In the genomic region with DNA sequence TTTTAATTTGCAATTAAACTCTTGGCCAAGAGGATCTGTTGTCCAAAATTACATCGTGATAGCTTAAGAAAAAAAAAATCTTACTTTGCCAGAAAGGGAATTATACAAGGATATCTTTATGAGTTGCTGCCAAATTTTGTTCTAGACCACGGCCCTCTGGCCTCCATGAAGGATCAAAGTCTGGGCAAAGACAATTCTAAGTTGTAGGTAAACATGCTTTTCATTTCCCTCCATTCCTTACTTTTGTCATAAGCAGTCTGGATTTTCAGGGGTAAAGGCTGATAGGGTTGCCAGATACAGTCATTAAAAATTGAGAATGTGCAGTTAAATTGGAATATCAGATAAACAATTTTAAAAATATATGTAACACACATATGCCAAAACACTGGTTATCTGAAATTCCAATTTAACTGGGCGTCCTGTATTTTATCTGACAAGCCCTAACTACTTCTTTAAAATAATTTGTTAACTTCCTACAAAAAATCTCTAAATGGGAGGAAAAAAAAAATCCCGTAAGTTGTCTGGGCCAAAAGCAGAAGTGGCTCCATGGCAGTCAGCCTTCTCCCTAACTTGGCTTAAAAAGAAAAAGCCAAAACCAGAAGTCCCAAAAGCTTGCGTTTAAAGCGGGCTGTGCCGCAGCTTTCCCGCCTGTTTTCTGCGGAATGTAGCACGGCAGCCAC, we compare ENCODE assay signal across 8 cellular contexts.
A peak's percentile ranks its signal among the peaks of the same experiment; 100 is the strongest.
DNase-seq lines count a peak whose midpoint lies in the region; ATAC-seq and TF ChIP-seq lines count a peak whose summit lies in the region.

No MANE protein-coding gene starts in this region.

- no peaks in the 10 kb centered on the region for H4K20me1 ChIP-seq in BLaER1

- peak overlapping the region; percentile 98 for H3K9ac ChIP-seq in BLaER1

- H3K4me3 Mint-ChIP-seq in central memory CD8-positive, alpha-beta T cell = peak overlapping the region; percentile 95
- H3K4me3 Mint-ChIP-seq in natural killer cell treated with Interleukin-12 subunit alpha and Interleukin-12 subunit beta and Interleukin-15 and Interleukin-18, amount 100 ng/mL, for 72 hours = peak overlapping the region; percentile 91

- H3K4me1 ChIP-seq in BLaER1 = peaks cover 24% of the 10 kb centered on the region

- H3K36me3 Mint-ChIP-seq in central memory CD8-positive, alpha-beta T cell (ENCODE audit: insufficient read depth) = peaks cover 30% of the 10 kb centered on the region
- no peaks in the 10 kb centered on the region for H3K36me3 Mint-ChIP-seq in natural killer cell treated with Interleukin-12 subunit alpha and Interleukin-12 subunit beta and Interleukin-15 and Interleukin-18, amount 100 ng/mL, for 72 hours

- H3K4me1 Mint-ChIP-seq in central memory CD8-positive, alpha-beta T cell = peaks cover 32% of the 10 kb centered on the region
- peaks cover 30 to 47% of the 10 kb centered on the region in 2 donors for H3K4me1 Mint-ChIP-seq in natural killer cell treated with Interleukin-12 subunit alpha and Interleukin-12 subunit beta and Interleukin-15 and Interleukin-18, amount 100 ng/mL, for 72 hours (ENCODE audit: low read depth in 2 of 2)

- TF ChIP-seq RAD21 in Ishikawa (IDR thresholded peaks at IDR 0.05; ENCODE audit: low read depth) = no peak

- no peaks in the 10 kb centered on the region for H3K27me3 ChIP-seq in BLaER1

- H3K36me3 ChIP-seq in BLaER1 = no peaks in the 10 kb centered on the region

- peak overlapping the region; percentile 77 for H3K4me2 ChIP-seq in BLaER1

- peak overlapping the region; percentile 99 for H3K27ac ChIP-seq in BLaER1

- H3K4me3 ChIP-seq in BLaER1 = peak overlapping the region; percentile 77

- no peaks in the 10 kb centered on the region for H3K9me3 ChIP-seq in BLaER1

- no peaks in the 10 kb centered on the region for H3K9me3 Mint-ChIP-seq in central memory CD8-positive, alpha-beta T cell
- no peaks in the 10 kb centered on the region for H3K9me3 Mint-ChIP-seq in natural killer cell treated with Interleukin-12 subunit alpha and Interleukin-12 subunit beta and Interleukin-15 and Interleukin-18, amount 100 ng/mL, for 72 hours

- peak overlapping the region; percentile 98 for H3K27ac Mint-ChIP-seq in central memory CD8-positive, alpha-beta T cell (ENCODE audit: low read depth)
- peak overlapping the region; percentile 100 for H3K27ac Mint-ChIP-seq in natural killer cell treated with Interleukin-12 subunit alpha and Interleukin-12 subunit beta and Interleukin-15 and Interleukin-18, amount 100 ng/mL, for 72 hours

- DNase-seq in central memory CD8-positive, alpha-beta T cell (ENCODE audit: low spot score in 2 of 2) = no peak
- DNase-seq in natural killer cell treated with Interleukin-12 subunit alpha and Interleukin-12 subunit beta and Interleukin-15 and Interleukin-18, amount 100 ng/mL, for 72 hours (ENCODE audit: low spot score) = no peak
- DNase-seq in amniotic stem cell (lab: John Stamatoyannopoulos, UW) = no peak
- no peak for DNase-seq in dermis blood vessel endothelial cell

- no peak for TF ChIP-seq EP300 in Ishikawa (IDR thresholded peaks at IDR 0.05; ENCODE audit: borderline replicate concordance)

- H3K27me3 Mint-ChIP-seq in central memory CD8-positive, alpha-beta T cell = no peaks in the 10 kb centered on the region
- H3K27me3 Mint-ChIP-seq in natural killer cell treated with Interleukin-12 subunit alpha and Interleukin-12 subunit beta and Interleukin-15 and Interleukin-18, amount 100 ng/mL, for 72 hours = no peaks in the 10 kb centered on the region

- ATAC-seq in central memory CD8-positive, alpha-beta T cell (replicated peaks; ENCODE audit: extremely low read depth, poor library complexity, severe bottlenecking) = no peak
- ATAC-seq in natural killer cell treated with Interleukin-12 subunit alpha and Interleukin-12 subunit beta and Interleukin-15 and Interleukin-18, amount 100 ng/mL, for 72 hours = no peak
- no peak for ATAC-seq in GM19467 (IDR thresholded peaks at IDR 0.05; ENCODE audit: unreplicated experiment)
- ATAC-seq in GM18505 (IDR thresholded peaks at IDR 0.05; ENCODE audit: unreplicated experiment) = no peak

- no peak for TF ChIP-seq POLR2A in GM18505 (IDR thresholded peaks at IDR 0.05; ENCODE audit: borderline replicate concordance, extremely low read depth, insufficient read depth, insufficient read length)

TF ChIP-seq in Ishikawa, 13 proteins besides CTCF, POLR2A, EP300 and RAD21:
- TF ChIP-seq EGR1 (IDR thresholded peaks at IDR 0.05) (no peak), TAF1 (IDR thresholded peaks at IDR 0.05; ENCODE audit: low read depth) (no peak; the same call in 1 of the 2 replicates), TEAD4 (IDR thresholded peaks at IDR 0.05) (peak; percentile 85; the same call in 1 of the 2 replicates)
